15 cellular contexts compared by ENCODE assay signal in genomic region chr12:132502149-132502881, GRCh38. TPM values are rescaled to one million over a fixed set of nuclear protein-coding genes. Genes with fewer than 3 reads are reported as not detected.
DNase-seq lines count a peak whose midpoint lies in the region; ATAC-seq, FAIRE-seq and TF ChIP-seq lines count a peak whose summit lies in the region.
"Had no signal": no experiment of that assay in that cellular context is flagged by ENCODE, and none has a peak within 500 bp of the region (broad histone marks: within the 10 kb centered on the region; RNA-seq: fewer than 3 reads in every experiment).

No MANE protein-coding gene starts in this region.

- H4K20me1 ChIP-seq in HCT116 (ENCODE audit: insufficient read depth): peaks cover 13% of the 10 kb centered on the region; the same call in 1 of the 2 replicates
- H4K20me1 ChIP-seq in K562 (replicated peaks; ENCODE audit: control insufficient read depth, insufficient read depth, low read length): peaks cover 87% of the 10 kb centered on the region

- peak; percentile 67 for ATAC-seq in HCT116
- ATAC-seq in K562: peak; percentile 80
- peak; percentile 71 to 84 (median 74) for ATAC-seq in right lobe of liver
- ATAC-seq in upper lobe of right lung: no peak
- no peak for ATAC-seq in GM18505 (IDR thresholded peaks at IDR 0.05; ENCODE audit: unreplicated experiment)
- ATAC-seq: PC-3 had no signal

- H3K4me2 ChIP-seq in HCT116 (ENCODE audit: low read length): peak overlapping the region; percentile 45; the same call in 1 of the 2 replicates
- peak overlapping the region; percentile 13; the same call in 1 of the 2 replicates for H3K4me2 ChIP-seq in K562 (ENCODE audit: insufficient read depth, low read length)
- H3K4me2 ChIP-seq: A549 had no signal

- H3K4me3 ChIP-seq in HCT116 (replicated peaks in 1 of 2; ENCODE audit: low read depth in 1 of 2, low read length in 2 of 2): no peak overlapping the region
- no peak overlapping the region for H3K4me3 ChIP-seq in K562
- no peak overlapping the region for H3K4me3 ChIP-seq in right lobe of liver
- H3K4me3 ChIP-seq in SJCRH30: no peak overlapping the region
- no peak overlapping the region for H3K4me3 ChIP-seq in upper lobe of right lung
- H3K4me3 ChIP-seq: A549, esophagus muscularis mucosa had no signal

- H2AFZ ChIP-seq in HCT116 (ENCODE audit: low read depth, low read length, poor library complexity, severe bottlenecking) (no peak overlapping the region), K562 (ENCODE audit: low read depth, low read length) (no peak overlapping the region)

- TF ChIP-seq RAD21 in HCT116 (IDR thresholded peaks at IDR 0.05; ENCODE audit: low read depth): no peak
- no peak for TF ChIP-seq RAD21 in K562 (CRISPR knock-in tag; conservative IDR thresholded peaks at IDR 0.05 in 1 of 2, IDR thresholded peaks at IDR 0.05 in 1 of 2)

- CTCF ChIA-PET in HCT116 (lab: Charles Lee) (no interaction called here), K562 (lab: Yijun Ruan, JAX; ENCODE audit: low intra/inter-chr PET ratio) (no interaction called here)

- POLR2A ChIA-PET in HCT116 (lab: Charles Lee) (no interaction called here), K562 (lab: Yijun Ruan, JAX) (interaction anchor here (0.8 to 3.4 kb wide), 3 partner anchors 7 to 56 kb away, joined by 3 to 10 read pairs (median 4); no protein-coding TSS in a partner anchor)

- TF ChIP-seq POLR2A in HCT116 (IDR thresholded peaks at IDR 0.05; ENCODE audit: borderline replicate concordance, extremely low read depth, insufficient read depth, insufficient read length) (no peak), K562 (conservative IDR thresholded peaks at IDR 0.05) (no peak), right lobe of liver (IDR thresholded peaks at IDR 0.05) (no peak), GM18505 (IDR thresholded peaks at IDR 0.05; ENCODE audit: borderline replicate concordance, extremely low read depth, insufficient read depth, insufficient read length) (no peak)

- in situ Hi-C loops in K562 (cut with MboI): no loop called here

- no peaks in the 10 kb centered on the region for H3K36me3 ChIP-seq in HCT116 (ENCODE audit: control insufficient read depth in 1 of 2, insufficient read depth in 2 of 2, low read length in 2 of 2)
- no peaks in the 10 kb centered on the region for H3K36me3 ChIP-seq in K562 (ENCODE audit: control insufficient read depth, insufficient read depth, low read length)
- no peaks in the 10 kb centered on the region for H3K36me3 ChIP-seq in right lobe of liver
- no peaks in the 10 kb centered on the region for H3K36me3 ChIP-seq in SJCRH30
- no peaks in the 10 kb centered on the region for H3K36me3 ChIP-seq in upper lobe of right lung
- H3K36me3 ChIP-seq: esophagus muscularis mucosa had no signal

- H3K4me1 ChIP-seq in HCT116 (ENCODE audit: control insufficient read depth in 1 of 2, insufficient read depth in 2 of 2, low read length in 2 of 2): peaks cover 17 to 27% of the 10 kb centered on the region in 2 experiments
- peaks cover 20 to 100% of the 10 kb centered on the region in 2 experiments; a peak in 4 of 5 replicates for H3K4me1 ChIP-seq in K562 (replicated peaks in 1 of 2; ENCODE audit: control insufficient read depth in 2 of 2, insufficient read depth in 2 of 2, low read length in 2 of 2)
- H3K4me1 ChIP-seq in right lobe of liver: peaks cover 0 to 67% (median 28%) of the 10 kb centered on the region in 4 donors
- peaks cover 2% of the 10 kb centered on the region; the same call in 1 of the 2 replicates for H3K4me1 ChIP-seq in SJCRH30
- peaks cover 42% of the 10 kb centered on the region for H3K4me1 ChIP-seq in upper lobe of right lung

- H3K79me2 ChIP-seq in HCT116 (ENCODE audit: insufficient read depth, low read length) (peaks cover 97% of the 10 kb centered on the region), K562 (ENCODE audit: control insufficient read depth, insufficient read depth, low read length) (peaks cover 99% of the 10 kb centered on the region)

- H3K9me3 ChIP-seq in HCT116 (ENCODE audit: control insufficient read depth in 1 of 2, insufficient read depth in 1 of 2, low read depth in 1 of 2, low read length in 2 of 2) (no peaks in the 10 kb centered on the region), K562 (replicated peaks; ENCODE audit: control insufficient read depth, insufficient read depth, low read depth, low read length) (no peaks in the 10 kb centered on the region), right lobe of liver (no peaks in the 10 kb centered on the region), SJCRH30 (replicated peaks) (no peaks in the 10 kb centered on the region), upper lobe of right lung (no peaks in the 10 kb centered on the region)
- H3K9me3 ChIP-seq: A549, esophagus muscularis mucosa had no signal

- H3K27ac ChIP-seq in HCT116 (ENCODE audit: low read depth, low read length) (no peak overlapping the region; the same call in 1 of the 2 replicates), K562 (ENCODE audit: extremely low read depth, low read depth, low read length) (no peak overlapping the region), right lobe of liver (peak overlapping the region in 1 of 3 donors; percentile 29), SJCRH30 (no peak overlapping the region), upper lobe of right lung (no peak overlapping the region)
- H3K27ac ChIP-seq: A549, esophagus muscularis mucosa had no signal

- 45% methylated on average over 15 of the region's 24 CpGs for WGBS in K562 (ENCODE audit: insufficient coverage, low coverage, missing lambda C conversion rate)
- 59% methylated on average over 10 of the region's 24 CpGs for WGBS in right lobe of liver (ENCODE audit: insufficient coverage, low coverage, low lambda C conversion rate, missing lambda C conversion rate)

- no peaks in the 10 kb centered on the region for H3K9me2 ChIP-seq in HCT116 (ENCODE audit: insufficient read depth)

- H3K27me3 ChIP-seq in HCT116 (ENCODE audit: insufficient read depth, low read length) (no peaks in the 10 kb centered on the region), K562 (ENCODE audit: control insufficient read depth in 2 of 2, insufficient read depth in 2 of 2, low read length in 2 of 2) (no peaks in the 10 kb centered on the region), right lobe of liver (no peaks in the 10 kb centered on the region), SJCRH30 (no peaks in the 10 kb centered on the region), upper lobe of right lung (no peaks in the 10 kb centered on the region)
- H3K27me3 ChIP-seq: esophagus muscularis mucosa had no signal

- RAD21 ChIA-PET in HCT116 (lab: Charles Lee; ENCODE audit: low non-redundant PET in 1 of 2, low total read pairs in 2 of 2, uncharacterized antibody in 2 of 2, unreplicated experiment in 2 of 2): no interaction called here

- intact Hi-C loops in HCT116 (cut with micrococcal nuclease) (no loop called here), K562 (cut with micrococcal nuclease) (no loop called here), right lobe of liver (cut with DNase I) (no loop called here), upper lobe of right lung (cut with DNase I) (no loop called here)

- BruUV-seq in HCT116 (replicated peaks; lab: Mats Ljungman, UMichigan): no TSS peak
- BruUV-seq in K562 (replicated peaks; lab: Mats Ljungman, UMichigan): no TSS peak

- no peak overlapping the region for H3K9ac ChIP-seq in HCT116 (ENCODE audit: low read length)
- H3K9ac ChIP-seq in K562 (ENCODE audit: insufficient read depth in 1 of 2, low read depth in 2 of 2, low read length in 2 of 2): peak overlapping the region in 1 of 2 experiments; percentile 86; a peak in 2 of 4 replicates

- no peak for TF ChIP-seq CTCF in HCT116 (IDR thresholded peaks at IDR 0.05 in 2 of 3, conservative IDR thresholded peaks at IDR 0.05 in 1 of 3; ENCODE audit: borderline replicate concordance in 1 of 3, insufficient read depth in 1 of 3, low read depth in 2 of 3, low read length in 2 of 3)
- TF ChIP-seq CTCF in K562 (IDR thresholded peaks at IDR 0.05 in 2 of 3, conservative IDR thresholded peaks at IDR 0.05 in 1 of 3; ENCODE audit: insufficient read depth in 2 of 3, low read depth in 1 of 3, low read length in 3 of 3): no peak
- no peak for TF ChIP-seq CTCF in right lobe of liver (IDR thresholded peaks at IDR 0.05)
- TF ChIP-seq CTCF in upper lobe of right lung (IDR thresholded peaks at IDR 0.05): no peak

- TF ChIP-seq EP300 in K562 (IDR thresholded peaks at IDR 0.05; ENCODE audit: low read length): no peak

- DNase-seq in NCI-H748 (lab: John Stamatoyannopoulos, UW; ENCODE audit: unreplicated experiment): peak; percentile 11
- no peak for DNase-seq in NCI-H748 treated with DMSO at 0.1 percent for 48 hours (lab: John Stamatoyannopoulos, UW)
- DNase-seq in HCT116 (ENCODE audit: low read depth, low spot score): peak; percentile 18
- DNase-seq in K562 (ENCODE audit: extremely low read depth in 1 of 4, low spot score in 3 of 4): peak; percentile 74 to 94 (median 92)
- peak; percentile 70 to 85 (median 84) for DNase-seq in right lobe of liver
- DNase-seq in SJCRH30: no peak
- no peak for DNase-seq in upper lobe of right lung
- DNase-seq: activated naive CD4-positive, alpha-beta T cell treated with anti-CD3 and anti-CD28 coated beads for 36 hours; caudate nucleus; Kasumi-1; NCI-H2081 treated with DMSO at 0.1 percent for 48 hours; PC-3 had no signal

- FAIRE-seq in K562 (lab: Jason Lieb, UNC): peak; percentile 49
- FAIRE-seq: A549 had no signal

- peaks cover 34% of the 10 kb centered on the region for H3K9me1 ChIP-seq in K562 (ENCODE audit: control insufficient read depth, insufficient read depth, low read length)

RNA-seq across cellular contexts. Expression of gene FBRSL1, which starts 12.4 kb away (rescaled TPM):
- total RNA-seq in HCT116 (2021; ENCODE audit: unreplicated experiment) (124 TPM), K562 (2014; rRNA removed) (21.7 and 24.6 TPM in 2 replicates), K562 (2014; rRNA removed; fragmentation: Illumina TruSeq; extraction: Trizol) (1.1 and 1.3 TPM in 2 replicates), K562 (2015; rRNA removed; fragmentation: Illumina TruSeq; extraction: Trizol) (7.3 and 12.9 TPM in 2 replicates), K562 (2021) (112 and 129 TPM in 2 replicates), right lobe of liver (10 to 100 TPM; 16.2 to 27.6 (median 23.3) TPM), upper lobe of right lung (49.5 TPM)
- polyA plus RNA-seq in HCT116 (2012): 52.2 and 69.8 TPM in 2 replicates
- total RNA-seq in K562 (2011; cell fraction: chromatin; rRNA removed; ENCODE audit: low replicate concordance): 25.5 and 41.9 TPM in 2 replicates
- 25.0 and 40.7 TPM in 2 replicates for total RNA-seq in K562 (2011; cell fraction: nucleolus; rRNA removed)
- 23.3 and 28.3 TPM in 2 replicates for total RNA-seq in K562 (2011; cell fraction: nucleoplasm; rRNA removed)
- polyA plus RNA-seq in K562 (2011; rRNA removed) (1.9 and 4.3 TPM in 2 replicates), K562 (2014; fragmentation: Illumina TruSeq; extraction: Trizol) (29.3 and 35.8 TPM in 2 replicates), K562 (2014; fragmentation: Nextera tagmentation; extraction: Ambion mirVana) (under 1 TPM; 0.24 to 0.29 TPM), K562 (2014; rRNA removed) (27.4 and 32.3 TPM in 2 replicates)
- 3.7 and 13.3 TPM in 2 replicates for polyA plus RNA-seq in K562 (2011; cell fraction: cytosol; rRNA removed)
- polyA plus RNA-seq in K562 (2011; cell fraction: nucleus; rRNA removed): 16.7 and 51.7 TPM in 2 replicates
- polyA plus RNA-seq in K562 (2012): 41.9 and 54.8 TPM in 2 replicates
- polyA minus RNA-seq in K562 (2011; rRNA and poly(A)+ RNA removed): 0.81 and 1.8 TPM in 2 replicates
- 21.0 and 29.9 TPM in 2 replicates for polyA minus RNA-seq in K562 (2011; cell fraction: cytosol; rRNA and poly(A)+ RNA removed)
- 9.0 and 9.3 TPM in 2 replicates for polyA minus RNA-seq in K562 (2011; cell fraction: nucleus; rRNA and poly(A)+ RNA removed)
- total RNA-seq in SJCRH30 (2014; rRNA removed; shearing (Covaris generic)): 15.6 and 15.7 TPM in 2 replicates

Comparison
In these comparisons a context has a peak if more than half of its experiments do, and no peak if none do; other contexts are left out.
1. DNase-seq: peak in NCI-H748 (single experiment), HCT116 (single experiment), K562 (4 of 4) and right lobe of liver (3 of 3); none in NCI-H748 treated with DMSO at 0.1 percent for 48 hours (single experiment), SJCRH30 (0 of 2) and upper lobe of right lung (single experiment).
2. ATAC-seq: peak in HCT116 (single experiment), K562 (single experiment) and right lobe of liver (4 of 4); none in upper lobe of right lung (single experiment) and GM18505 (single experiment).